Comparison of ENCODE assay signal across 8 cellular contexts in the genomic region with DNA sequence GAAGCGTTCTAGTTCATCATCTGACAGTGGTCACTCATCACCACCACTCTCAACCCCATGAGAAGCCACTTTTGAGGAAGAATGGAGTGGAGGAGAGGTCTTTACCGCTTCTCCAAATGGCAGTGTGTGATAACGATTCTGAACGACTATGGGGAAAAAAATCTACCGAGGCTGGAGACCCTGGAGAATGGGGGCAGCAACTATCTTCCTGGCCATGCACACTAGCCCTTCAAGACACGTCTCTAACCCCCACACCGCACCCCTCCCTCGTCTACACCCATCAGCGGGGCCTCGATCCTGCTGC. TPM values are rescaled to one million over a fixed set of nuclear protein-coding genes. Genes with fewer than 3 reads are reported as not detected.
DNase-seq lines count a peak whose midpoint lies in the region; ATAC-seq and TF ChIP-seq lines count a peak whose summit lies in the region.

No MANE protein-coding gene starts in this region.

- no peak for DNase-seq in activated T-cell treated with anti-CD3 and anti-CD28 coated beads, Interleukin-2, amount 50 U/mL, for 4 hours
- DNase-seq in activated T-cell treated with anti-CD3 and anti-CD28 coated beads for 4 hours (no peak), PC-9 (no peak), epithelial cell of prostate (ENCODE audit: low read depth, low spot score) (no peak), NCI-H1417 (lab: John Stamatoyannopoulos, UW) (no peak)
- no peak for DNase-seq in stimulated activated CD4-positive, alpha-beta T cell treated with anti-CD3 and anti-CD28 coated beads, Interleukin-2, amount 100 ng/mL, for 24 hours
- DNase-seq in effector CD4-positive, alpha-beta T cell, result no peak

- H3F3A ChIP-seq in PC-9 (ENCODE audit: insufficient read depth, low read depth) (peaks cover 34% of the 10 kb centered on the region), neural cell (ENCODE audit: insufficient read depth, low read length, poor library complexity, severe bottlenecking) (no peaks in the 10 kb centered on the region)

- peak; percentile 65 to 71 for ATAC-seq in activated T-cell treated with anti-CD3 and anti-CD28 coated beads, Interleukin-2, amount 50 U/mL, for 4 hours

- CTCF ChIA-PET in PC-9 (lab: Charles Lee), result no interaction called here

- H3K36me3 Mint-ChIP-seq in activated T-cell treated with anti-CD3 and anti-CD28 coated beads, Interleukin-2, amount 50 U/mL, for 4 hours (ENCODE audit: insufficient read depth), result peaks cover 10% of the 10 kb centered on the region

- no peaks in the 10 kb centered on the region for H3K27me3 ChIP-seq in PC-9 (ENCODE audit: insufficient read depth, low read depth)
- no peaks in the 10 kb centered on the region for H3K27me3 ChIP-seq in neural cell (ENCODE audit: insufficient read depth, low read depth, low read length)

- H3K9me3 ChIP-seq in PC-9 (ENCODE audit: insufficient read depth, low read depth) (no peaks in the 10 kb centered on the region), neural cell (ENCODE audit: low read length) (no peaks in the 10 kb centered on the region)

- H3K9ac ChIP-seq in neural cell (ENCODE audit: low read length), result peak overlapping the region; percentile 95

- peak overlapping the region; percentile 92 for H3K4me2 ChIP-seq in PC-9
- peak overlapping the region; percentile 94 for H3K4me2 ChIP-seq in neural cell (ENCODE audit: low read length)

- H2AFZ ChIP-seq in PC-9 (peak overlapping the region; percentile 87), neural cell (ENCODE audit: low read depth, low read length) (peak overlapping the region; percentile 76)

- TF ChIP-seq EP300 in neural cell (conservative IDR thresholded peaks at IDR 0.05; ENCODE audit: poor library complexity, severe bottlenecking), result no peak

- H3K27me3 Mint-ChIP-seq in activated T-cell treated with anti-CD3 and anti-CD28 coated beads, Interleukin-2, amount 50 U/mL, for 4 hours (ENCODE audit: low read depth), result no peaks in the 10 kb centered on the region

- BruUV-seq in PC-9 (replicated peaks; lab: Mats Ljungman, UMichigan), result no TSS peak

- H3K9me2 ChIP-seq in PC-9 (ENCODE audit: insufficient read depth), result no peaks in the 10 kb centered on the region
- no peaks in the 10 kb centered on the region for H3K9me2 ChIP-seq in neural cell (ENCODE audit: insufficient read depth, low read length)

- no peak for TF ChIP-seq CTCF in PC-9 (conservative IDR thresholded peaks at IDR 0.05)
- no peak for TF ChIP-seq CTCF in neural cell (IDR thresholded peaks at IDR 0.05; ENCODE audit: poor library complexity, severe bottlenecking)

- TF ChIP-seq RAD21 in neural cell (conservative IDR thresholded peaks at IDR 0.05), result no peak

- no peak overlapping the region for H3K27ac ChIP-seq in PC-9
- peak overlapping the region; percentile 45 for H3K27ac ChIP-seq in epithelial cell of prostate
- peak overlapping the region; percentile 97 for H3K27ac ChIP-seq in neural cell (ENCODE audit: low read length)

- H3K9me3 Mint-ChIP-seq in activated T-cell treated with anti-CD3 and anti-CD28 coated beads, Interleukin-2, amount 50 U/mL, for 4 hours, result no peaks in the 10 kb centered on the region

- H3K36me3 ChIP-seq in PC-9 (ENCODE audit: low read depth) (no peaks in the 10 kb centered on the region), neural cell (ENCODE audit: insufficient read depth, low read length) (no peaks in the 10 kb centered on the region)

- H3K4me1 ChIP-seq in PC-9 (replicated peaks; ENCODE audit: insufficient read depth), result peaks cover 8% of the 10 kb centered on the region

- H3K4me3 Mint-ChIP-seq in activated T-cell treated with anti-CD3 and anti-CD28 coated beads, Interleukin-2, amount 50 U/mL, for 4 hours, result peak overlapping the region; percentile 92

- intact Hi-C loops in PC-9 (cut with micrococcal nuclease; ENCODE audit: unreplicated experiment), result no loop called here

- H4K20me1 ChIP-seq in PC-9 (ENCODE audit: insufficient read depth) (no peaks in the 10 kb centered on the region), neural cell (ENCODE audit: insufficient read depth) (no peaks in the 10 kb centered on the region)

- H3K4me1 Mint-ChIP-seq in activated T-cell treated with anti-CD3 and anti-CD28 coated beads, Interleukin-2, amount 50 U/mL, for 4 hours (ENCODE audit: low read depth), result peaks cover 31% of the 10 kb centered on the region

- H3K4me3 ChIP-seq in PC-9, result peak overlapping the region; percentile 63
- peak overlapping the region; percentile 77 for H3K4me3 ChIP-seq in neural cell (ENCODE audit: low read length)

- H3K79me2 ChIP-seq in PC-9 (ENCODE audit: low read depth) (peaks cover 20% of the 10 kb centered on the region), neural cell (replicated peaks; ENCODE audit: insufficient read depth, low read length) (peaks cover 32% of the 10 kb centered on the region)

- POLR2A ChIA-PET in PC-9 (lab: Charles Lee; ENCODE audit: unreplicated experiment), result no interaction called here

TF ChIP-seq in neural cell, 6 proteins besides CTCF, POLR2A, EP300 and RAD21:
- TF ChIP-seq MXI1 (conservative IDR thresholded peaks at IDR 0.05; ENCODE audit: poor library complexity, severe bottlenecking), result no peak
- TF ChIP-seq, protein P1, sequence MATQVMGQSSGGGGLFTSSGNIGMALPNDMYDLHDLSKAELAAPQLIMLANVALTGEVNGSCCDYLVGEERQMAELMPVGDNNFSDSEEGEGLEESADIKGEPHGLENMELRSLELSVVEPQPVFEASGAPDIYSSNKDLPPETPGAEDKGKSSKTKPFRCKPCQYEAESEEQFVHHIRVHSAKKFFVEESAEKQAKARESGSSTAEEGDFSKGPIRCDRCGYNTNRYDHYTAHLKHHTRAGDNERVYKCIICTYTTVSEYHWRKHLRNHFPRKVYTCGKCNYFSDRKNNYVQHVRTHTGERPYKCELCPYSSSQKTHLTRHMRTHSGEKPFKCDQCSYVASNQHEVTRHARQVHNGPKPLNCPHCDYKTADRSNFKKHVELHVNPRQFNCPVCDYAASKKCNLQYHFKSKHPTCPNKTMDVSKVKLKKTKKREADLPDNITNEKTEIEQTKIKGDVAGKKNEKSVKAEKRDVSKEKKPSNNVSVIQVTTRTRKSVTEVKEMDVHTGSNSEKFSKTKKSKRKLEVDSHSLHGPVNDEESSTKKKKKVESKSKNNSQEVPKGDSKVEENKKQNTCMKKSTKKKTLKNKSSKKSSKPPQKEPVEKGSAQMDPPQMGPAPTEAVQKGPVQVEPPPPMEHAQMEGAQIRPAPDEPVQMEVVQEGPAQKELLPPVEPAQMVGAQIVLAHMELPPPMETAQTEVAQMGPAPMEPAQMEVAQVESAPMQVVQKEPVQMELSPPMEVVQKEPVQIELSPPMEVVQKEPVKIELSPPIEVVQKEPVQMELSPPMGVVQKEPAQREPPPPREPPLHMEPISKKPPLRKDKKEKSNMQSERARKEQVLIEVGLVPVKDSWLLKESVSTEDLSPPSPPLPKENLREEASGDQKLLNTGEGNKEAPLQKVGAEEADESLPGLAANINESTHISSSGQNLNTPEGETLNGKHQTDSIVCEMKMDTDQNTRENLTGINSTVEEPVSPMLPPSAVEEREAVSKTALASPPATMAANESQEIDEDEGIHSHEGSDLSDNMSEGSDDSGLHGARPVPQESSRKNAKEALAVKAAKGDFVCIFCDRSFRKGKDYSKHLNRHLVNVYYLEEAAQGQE (IDR thresholded peaks at IDR 0.05; ENCODE audit: borderline replicate concordance), result no peak
- no peak for TF ChIP-seq TAF1 (IDR thresholded peaks at IDR 0.05; ENCODE audit: low read depth)
- TF ChIP-seq EZH2 (IDR thresholded peaks at IDR 0.05; ENCODE audit: borderline replicate concordance, insufficient read depth, low read length, poor library complexity, severe bottlenecking), result no peak
- TF ChIP-seq SMC3 (conservative IDR thresholded peaks at IDR 0.05; ENCODE audit: poor library complexity), result no peak
- TF ChIP-seq POLR2AphosphoS5 (IDR thresholded peaks at IDR 0.05), result no peak

RNA-seq across cellular contexts. Expression of a gene that starts 0.4 kb away (rescaled TPM):
- total RNA-seq in activated T-cell treated with anti-CD3 and anti-CD28 coated beads, Interleukin-2, amount 50 U/mL, for 4 hours, result 1 to 10 TPM; 5.9 to 7.5 (median 6.9) TPM
- 87.6 and 88.7 TPM in 2 replicates for total RNA-seq in PC-9 (2021)
- 522 and 540 TPM in 2 replicates for polyA plus RNA-seq in neural cell
- 128 and 145 TPM in 2 replicates for polyA minus RNA-seq in neural cell

RNA-seq across cellular contexts. Expression of a gene that starts 15.3 kb away (rescaled TPM):
- 1 to 10 TPM in 1 of 3 donors, under 1 TPM in 2; 0.65 to 1.3 (median 0.71) TPM for total RNA-seq in activated T-cell treated with anti-CD3 and anti-CD28 coated beads, Interleukin-2, amount 50 U/mL, for 4 hours
- 4.2 and 6.1 TPM in 2 replicates for total RNA-seq in PC-9 (2021)
- polyA plus RNA-seq in neural cell, result 1.6 and 4.7 TPM in 2 replicates
- polyA minus RNA-seq in neural cell, result 1.7 and 2.0 TPM in 2 replicates

RNA-seq across cellular contexts. Expression of a gene that starts 26.6 kb away (rescaled TPM):
- total RNA-seq in activated T-cell treated with anti-CD3 and anti-CD28 coated beads, Interleukin-2, amount 50 U/mL, for 4 hours, result 10 to 100 TPM; 59.7 to 70.2 (median 63.3) TPM
- total RNA-seq in PC-9 (2021), result 74.3 and 106 TPM in 2 replicates
- 25.8 and 30.2 TPM in 2 replicates for polyA plus RNA-seq in neural cell
- polyA minus RNA-seq in neural cell, result 28.7 and 29.7 TPM in 2 replicates

RNA-seq across cellular contexts. Expression of a gene that starts 26.8 kb away (rescaled TPM):
- 1 to 10 TPM; 3.8 to 5.5 (median 5.1) TPM for total RNA-seq in activated T-cell treated with anti-CD3 and anti-CD28 coated beads, Interleukin-2, amount 50 U/mL, for 4 hours
- 14.2 and 14.8 TPM in 2 replicates for total RNA-seq in PC-9 (2021)
- polyA plus RNA-seq in neural cell, result 0.48 TPM in 1 of 2 replicates, not detected in the other
- 0.49 TPM in 1 of 2 replicates, not detected in the other for polyA minus RNA-seq in neural cell

RNA-seq across cellular contexts. Expression of a gene that starts 38.1 kb away (rescaled TPM):
- total RNA-seq in activated T-cell treated with anti-CD3 and anti-CD28 coated beads, Interleukin-2, amount 50 U/mL, for 4 hours, result under 1 TPM; 0.20 to 0.57 (median 0.40) TPM
- total RNA-seq in PC-9 (2021), result not detected in 2 replicates
- 2.1 and 4.4 TPM in 2 replicates for polyA plus RNA-seq in neural cell
- polyA minus RNA-seq in neural cell, result 3.5 and 3.9 TPM in 2 replicates

Comparison
In these comparisons a context has a peak if more than half of its experiments do, and no peak if none do; other contexts are left out.
1. RNA of a gene that starts 0.4 kb away (total RNA-seq): 87.6 to 88.7 TPM in PC-9; 5.9 to 7.5 TPM in activated T-cell treated with anti-CD3 and anti-CD28 coated beads, Interleukin-2, amount 50 U/mL, for 4 hours; every median in the first group is over 10 times any median in the second.